Comparison of ENCODE assay signal across 1 cellular context in the genomic region with DNA sequence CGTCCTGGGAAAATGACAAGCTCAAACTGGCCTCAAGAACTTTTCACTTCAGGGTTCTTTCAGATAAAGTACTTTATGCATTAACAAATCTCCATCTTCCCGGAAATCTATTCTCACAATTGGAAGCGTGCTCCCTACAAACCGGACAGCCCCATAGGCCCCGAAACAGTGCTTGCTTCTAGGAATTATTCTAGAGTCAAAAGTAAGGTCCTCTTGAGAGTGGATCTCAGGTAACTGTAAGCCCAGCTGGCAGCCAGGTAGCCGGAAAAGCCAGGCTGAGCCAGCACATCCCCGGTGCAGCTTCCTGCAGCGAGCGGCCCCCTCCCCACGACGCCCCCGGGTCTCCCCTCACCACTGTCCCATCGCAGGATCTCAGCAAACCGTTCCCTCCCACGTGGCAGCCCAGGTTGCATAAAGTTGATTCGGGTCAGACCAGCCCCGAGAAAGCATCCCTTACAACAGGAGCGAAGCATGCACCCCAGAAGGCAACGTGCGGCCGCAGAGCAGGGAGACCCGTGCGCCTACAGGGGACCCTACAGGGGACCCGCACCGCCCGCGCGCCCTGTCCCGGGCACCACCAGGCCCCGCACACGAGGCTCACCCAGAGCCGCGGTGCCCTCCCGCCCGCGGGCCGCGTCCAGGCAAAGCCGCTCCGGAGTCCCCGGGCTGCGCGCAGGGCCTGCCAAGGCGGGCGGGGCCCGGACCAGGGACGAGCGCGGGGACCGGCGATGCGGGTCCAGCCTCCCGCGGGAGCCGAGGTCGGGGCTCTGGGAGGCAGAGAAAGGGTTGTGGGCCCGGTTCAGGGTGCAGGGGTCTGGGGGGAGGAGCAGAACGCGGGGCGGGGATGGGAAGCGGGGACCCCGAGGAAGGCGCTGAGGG.
TF ChIP-seq lines count a peak whose summit lies in the region.

No MANE protein-coding gene starts in this region.

TF ChIP-seq in HepG2, 621 proteins besides CTCF, POLR2A, EP300 and RAD21 (continued from another document):
- TF ChIP-seq, protein P1, sequence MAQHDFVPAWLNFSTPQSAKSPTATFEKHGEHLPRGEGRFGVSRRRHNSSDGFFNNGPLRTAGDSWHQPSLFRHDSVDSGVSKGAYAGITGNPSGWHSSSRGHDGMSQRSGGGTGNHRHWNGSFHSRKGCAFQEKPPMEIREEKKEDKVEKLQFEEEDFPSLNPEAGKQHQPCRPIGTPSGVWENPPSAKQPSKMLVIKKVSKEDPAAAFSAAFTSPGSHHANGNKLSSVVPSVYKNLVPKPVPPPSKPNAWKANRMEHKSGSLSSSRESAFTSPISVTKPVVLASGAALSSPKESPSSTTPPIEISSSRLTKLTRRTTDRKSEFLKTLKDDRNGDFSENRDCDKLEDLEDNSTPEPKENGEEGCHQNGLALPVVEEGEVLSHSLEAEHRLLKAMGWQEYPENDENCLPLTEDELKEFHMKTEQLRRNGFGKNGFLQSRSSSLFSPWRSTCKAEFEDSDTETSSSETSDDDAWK (CRISPR knock-in tag; IDR thresholded peaks at IDR 0.05) = no peak
- TF ChIP-seq, protein P2, sequence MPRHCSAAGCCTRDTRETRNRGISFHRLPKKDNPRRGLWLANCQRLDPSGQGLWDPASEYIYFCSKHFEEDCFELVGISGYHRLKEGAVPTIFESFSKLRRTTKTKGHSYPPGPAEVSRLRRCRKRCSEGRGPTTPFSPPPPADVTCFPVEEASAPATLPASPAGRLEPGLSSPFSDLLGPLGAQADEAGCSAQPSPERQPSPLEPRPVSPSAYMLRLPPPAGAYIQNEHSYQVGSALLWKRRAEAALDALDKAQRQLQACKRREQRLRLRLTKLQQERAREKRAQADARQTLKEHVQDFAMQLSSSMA (CRISPR knock-in tag; IDR thresholded peaks at IDR 0.05) = no peak
- no peak for TF ChIP-seq ZMYM2 (CRISPR knock-in tag; IDR thresholded peaks at IDR 0.05)
- no peak for TF ChIP-seq CBX2 (IDR thresholded peaks at IDR 0.05; ENCODE audit: low read depth, low read length)
- no peak for TF ChIP-seq CBX2 (CRISPR knock-in tag; IDR thresholded peaks at IDR 0.05; ENCODE audit: low read depth)
- no peak for TF ChIP-seq ERF (CRISPR knock-in tag; IDR thresholded peaks at IDR 0.05)
- TF ChIP-seq GABPB1 (CRISPR knock-in tag; IDR thresholded peaks at IDR 0.05) = 0 out of 2 replicates have a peak, but pooled peaks have one; percentile 3
- TF ChIP-seq ZSCAN25 (CRISPR knock-in tag; IDR thresholded peaks at IDR 0.05) = no peak
- peak; percentile 35; the same call in 1 of the 3 replicates for TF ChIP-seq MXI1 (IDR thresholded peaks at IDR 0.05; ENCODE audit: borderline replicate concordance, low read depth, low read length)
- TF ChIP-seq KLF13 (CRISPR knock-in tag; IDR thresholded peaks at IDR 0.05) = no peak
- no peak for TF ChIP-seq ZNF138 (CRISPR knock-in tag; IDR thresholded peaks at IDR 0.05; ENCODE audit: low read depth)
- no peak for TF ChIP-seq ZBTB42 (CRISPR knock-in tag; IDR thresholded peaks at IDR 0.05)
- TF ChIP-seq ZNF292 (CRISPR knock-in tag; IDR thresholded peaks at IDR 0.05; ENCODE audit: borderline replicate concordance, low read depth) = no peak
- no peak for TF ChIP-seq ZKSCAN5 (CRISPR knock-in tag; IDR thresholded peaks at IDR 0.05)
- no peak for TF ChIP-seq SKI (IDR thresholded peaks at IDR 0.05; ENCODE audit: partially characterized antibody)
- no peak for TF ChIP-seq CHD2 (IDR thresholded peaks at IDR 0.05; ENCODE audit: low read depth, low read length)
- TF ChIP-seq HNRNPK (IDR thresholded peaks at IDR 0.05; ENCODE audit: low read depth, low read length, poor library complexity, severe bottlenecking) = peak; percentile 30
- no peak for TF ChIP-seq NBN (conservative IDR thresholded peaks at IDR 0.05)
- no peak for TF ChIP-seq PHB2 (IDR thresholded peaks at IDR 0.05; ENCODE audit: partially characterized antibody)
- TF ChIP-seq, protein P3, sequence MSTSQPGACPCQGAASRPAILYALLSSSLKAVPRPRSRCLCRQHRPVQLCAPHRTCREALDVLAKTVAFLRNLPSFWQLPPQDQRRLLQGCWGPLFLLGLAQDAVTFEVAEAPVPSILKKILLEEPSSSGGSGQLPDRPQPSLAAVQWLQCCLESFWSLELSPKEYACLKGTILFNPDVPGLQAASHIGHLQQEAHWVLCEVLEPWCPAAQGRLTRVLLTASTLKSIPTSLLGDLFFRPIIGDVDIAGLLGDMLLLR (CRISPR knock-in tag; IDR thresholded peaks at IDR 0.05) = no peak
- TF ChIP-seq RORA (CRISPR knock-in tag; IDR thresholded peaks at IDR 0.05) = no peak
- peak; percentile 21; the same call in 1 of the 2 replicates for TF ChIP-seq ZNF547 (CRISPR knock-in tag; IDR thresholded peaks at IDR 0.05)
- no peak for TF ChIP-seq ZNF260 (CRISPR knock-in tag; IDR thresholded peaks at IDR 0.05; ENCODE audit: borderline replicate concordance, low read depth)
- 0 out of 2 replicates have a peak, but pooled peaks have one; percentile 11 for TF ChIP-seq KMT2A (CRISPR knock-in tag; IDR thresholded peaks at IDR 0.05)
- TF ChIP-seq ZNF775 (CRISPR knock-in tag; IDR thresholded peaks at IDR 0.05; ENCODE audit: borderline replicate concordance) = no peak
- no peak for TF ChIP-seq MXD1 (CRISPR knock-in tag; IDR thresholded peaks at IDR 0.05)
- TF ChIP-seq MEIS1 (CRISPR knock-in tag; IDR thresholded peaks at IDR 0.05; ENCODE audit: borderline replicate concordance) = no peak
- TF ChIP-seq ZNF589 (CRISPR knock-in tag; conservative IDR thresholded peaks at IDR 0.05) = no peak
- no peak for TF ChIP-seq MAZ (IDR thresholded peaks at IDR 0.05; ENCODE audit: borderline replicate concordance, low read depth, low read length)
- no peak for TF ChIP-seq MAZ (CRISPR knock-in tag; IDR thresholded peaks at IDR 0.05; ENCODE audit: low read depth)
- TF ChIP-seq ZNF276 (CRISPR knock-in tag; IDR thresholded peaks at IDR 0.05; ENCODE audit: low read depth) = no peak
- TF ChIP-seq BHLHE40 (IDR thresholded peaks at IDR 0.05; ENCODE audit: low read length) = no peak
- no peak for TF ChIP-seq SOX13 (IDR thresholded peaks at IDR 0.05)
- no peak for TF ChIP-seq SOX13 (CRISPR knock-in tag; conservative IDR thresholded peaks at IDR 0.05 in 1 of 2, IDR thresholded peaks at IDR 0.05 in 1 of 2)
- TF ChIP-seq ZFAT (CRISPR knock-in tag; conservative IDR thresholded peaks at IDR 0.05) = no peak
- no peak for TF ChIP-seq NFRKB (IDR thresholded peaks at IDR 0.05)
- TF ChIP-seq HNRNPUL1 (IDR thresholded peaks at IDR 0.05; ENCODE audit: low read depth, low read length) = no peak
- no peak for TF ChIP-seq SKIL (CRISPR knock-in tag; IDR thresholded peaks at IDR 0.05; ENCODE audit: borderline replicate concordance)
- TF ChIP-seq DNMT1 (CRISPR knock-in tag; IDR thresholded peaks at IDR 0.05) = 0 out of 2 replicates have a peak, but pooled peaks have one; percentile 42
